ENCODE assay signal across 21 cellular contexts in the genomic region with DNA sequence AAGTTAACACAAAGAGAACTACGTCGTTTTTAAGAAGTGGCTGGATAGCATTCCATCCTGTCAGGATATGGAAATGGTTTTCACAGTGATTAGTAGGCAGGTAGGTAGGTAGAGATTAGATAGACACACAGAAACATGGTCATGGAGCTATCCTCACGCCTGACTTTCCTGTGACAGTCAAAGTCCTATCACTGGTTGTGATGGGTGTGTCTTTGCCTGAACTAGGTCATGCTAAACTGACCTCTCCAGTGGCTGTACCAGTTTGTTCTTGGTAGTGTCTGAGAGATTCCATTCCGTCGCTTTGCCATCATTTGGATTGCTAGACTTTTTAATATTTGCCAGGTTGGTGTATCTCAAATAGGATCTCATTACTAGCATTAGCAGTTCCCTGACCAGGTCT. TPM values are rescaled to one million over a fixed set of nuclear protein-coding genes. Genes with fewer than 3 reads are reported as not detected.
DNase-seq lines count a peak whose midpoint lies in the region; ATAC-seq, FAIRE-seq and TF ChIP-seq lines count a peak whose summit lies in the region.
"Had no signal": no experiment of that assay in that cellular context is flagged by ENCODE, and none has a peak within 500 bp of the region (broad histone marks: within the 10 kb centered on the region; RNA-seq: fewer than 3 reads in every experiment).

No MANE protein-coding gene starts in this region.

- no peak for DNase-seq in GM12891 (ENCODE audit: insufficient read length, low spot score)
- DNase-seq in left lobe of liver (ENCODE audit: low spot score), result no peak
- peak; percentile 47 for DNase-seq in small intestine
- DNase-seq in activated T-cell treated with anti-CD3 and anti-CD28 coated beads, Interleukin-2, amount 50 U/mL, for 48 hours, result no peak
- DNase-seq: C1 segment of cervical spinal cord; Calu3; CD4-positive, alpha-beta memory T cell; COR-L47; DMS79; GF-D8; GM23248; H7 had no signal

- H3K9me3 ChIP-seq in small intestine (ENCODE audit: control insufficient read depth, low read depth), result no peaks in the 10 kb centered on the region

- peak overlapping the region; percentile 92 for H3K27ac ChIP-seq in VCaP
- H3K27ac ChIP-seq in small intestine (ENCODE audit: low read depth in 1 of 2, low read length in 1 of 2), result no peak overlapping the region
- H3K27ac ChIP-seq: GM23248 had no signal

- no peak for TF ChIP-seq POLR2A in GM12891 (IDR thresholded peaks at IDR 0.05; ENCODE audit: low read depth, low read length)

- peaks cover 0 to 3% of the 10 kb centered on the region in 2 donors for H3K4me1 ChIP-seq in small intestine (ENCODE audit: control insufficient read depth in 2 of 2, insufficient read depth in 1 of 2, low read depth in 1 of 2, low read length in 1 of 2)

- H3K4me3 ChIP-seq in small intestine (ENCODE audit: low read depth in 1 of 2, low read length in 2 of 2), result no peak overlapping the region
- H3K4me3 ChIP-seq: GM23248 had no signal

- no peak for TF ChIP-seq CTCF in VCaP (conservative IDR thresholded peaks at IDR 0.05)

- no peaks in the 10 kb centered on the region for H3K27me3 ChIP-seq in small intestine (ENCODE audit: control insufficient read depth in 2 of 2, insufficient read depth in 2 of 2, low read length in 2 of 2)

- 37 to 66% (median 47%) methylated on average over 5 of the region's 5 CpGs for WGBS in small intestine, 3 donors

- ATAC-seq in left lobe of liver (peak; percentile 65), HG03097 (IDR thresholded peaks at IDR 0.05; ENCODE audit: low FRiP score, unreplicated experiment) (no peak)
- ATAC-seq: HCT116 had no signal

- no peaks in the 10 kb centered on the region for H3K36me3 ChIP-seq in small intestine (ENCODE audit: control insufficient read depth in 2 of 2, insufficient read depth in 2 of 2, low read length in 2 of 2)

- FAIRE-seq in GM12891 (lab: Jason Lieb, UNC) (peak; percentile 26), small intestine (lab: Jason Lieb, UNC) (no peak)
- FAIRE-seq: GM12892, H1 had no signal

TF ChIP-seq in GM12891, 5 proteins besides CTCF, POLR2A, EP300 and RAD21:
- TF ChIP-seq PAX5 (IDR thresholded peaks at IDR 0.05; ENCODE audit: insufficient read depth, low read length, severe bottlenecking) (no peak), TAF1 (IDR thresholded peaks at IDR 0.05; ENCODE audit: low read depth, low read length) (no peak), POU2F2 (IDR thresholded peaks at IDR 0.05; ENCODE audit: low read depth, low read length) (no peak), SPI1 (IDR thresholded peaks at IDR 0.05; ENCODE audit: low read depth, low read length) (no peak), POLR2AphosphoS5 (IDR thresholded peaks at IDR 0.05; ENCODE audit: low read depth, low read length) (no peak)

RNA-seq across cellular contexts. Expression of a gene that starts 28.2 kb away (rescaled TPM):
- polyA plus RNA-seq in GM12891 (2012; ENCODE audit: low read depth, missing spikeins), result not detected
- total RNA-seq in left lobe of liver, result not detected
- polyA plus RNA-seq in small intestine, result not detected
- total RNA-seq: A172; A673; Calu3; CD4-positive, alpha-beta memory T cell; G401; GM23248 had no signal
- polyA plus RNA-seq: BJ; CD4-positive, alpha-beta memory T cell; GM23248 had no signal

RNA-seq across cellular contexts. Expression of a gene that starts 28.3 kb away (rescaled TPM):
- polyA plus RNA-seq in GM12891 (2012; ENCODE audit: low read depth, missing spikeins), result not detected
- not detected for total RNA-seq in left lobe of liver
- 1 to 10 TPM in 1 of 3 donors, under 1 TPM in 1, not detected in 1; 0.54 to 2.1 TPM for polyA plus RNA-seq in small intestine
- total RNA-seq: A172; A673; Calu3; CD4-positive, alpha-beta memory T cell; G401; GM23248; H1; H7 had no signal
- polyA plus RNA-seq: BJ; CD4-positive, alpha-beta memory T cell; GM23248 had no signal

RNA-seq across cellular contexts. Expression of a gene that starts 47.5 kb away (rescaled TPM):
- 32.6 TPM for polyA plus RNA-seq in GM12891 (2012; ENCODE audit: low read depth, missing spikeins)
- total RNA-seq in left lobe of liver, result 8.5 TPM
- polyA plus RNA-seq in small intestine, result 10 to 100 TPM; 29.1 to 34.0 (median 32.5) TPM
